In genomic region chr2:109351164-109351756, GRCh38 we compare ENCODE assay signal across 1 cellular context.
TF ChIP-seq lines count a peak whose summit lies in the region.

No MANE protein-coding gene starts in this region.

TF ChIP-seq in IMR-90, 13 proteins besides CTCF, POLR2A, EP300 and RAD21 (continued from another document):
- TF ChIP-seq CHD1 (IDR thresholded peaks at IDR 0.05; ENCODE audit: low read depth, low read length) (no peak), FOS (IDR thresholded peaks at IDR 0.05; ENCODE audit: low read depth, low read length) (0 out of 2 replicates have a peak, but pooled peaks have one; percentile 15), CEBPB (IDR thresholded peaks at IDR 0.05; ENCODE audit: low read depth, low read length) (no peak), BHLHE40 (IDR thresholded peaks at IDR 0.05; ENCODE audit: low read depth, low read length) (peak; percentile 97), MAFK (IDR thresholded peaks at IDR 0.05; ENCODE audit: low read depth, low read length) (no peak), RCOR1 (IDR thresholded peaks at IDR 0.05; ENCODE audit: insufficient replicate concordance, low read length) (peak; percentile 65), NFE2L2 (IDR thresholded peaks at IDR 0.05; ENCODE audit: low read depth, low read length) (no peak), MXI1 (IDR thresholded peaks at IDR 0.05; ENCODE audit: borderline replicate concordance, low read depth, low read length) (no peak; the same call in 1 of the 2 replicates), SMC3 (IDR thresholded peaks at IDR 0.05; ENCODE audit: low read depth, low read length) (no peak)
